ENCODE assay signal across 31 cellular contexts in genomic region chr12:132635076-132635955, GRCh38. TPM values are rescaled to one million over a fixed set of nuclear protein-coding genes. Genes with fewer than 3 reads are reported as not detected.
DNase-seq lines count a peak whose midpoint lies in the region; ATAC-seq lines count a peak whose summit lies in the region.
"Had no signal": no experiment of that assay in that cellular context is flagged by ENCODE, and none has a peak within 500 bp of the region (broad histone marks: within the 10 kb centered on the region; RNA-seq: fewer than 3 reads in every experiment).

No MANE protein-coding gene starts in this region.

- H3K4me3 ChIP-seq in mesenchymal stem cell (ENCODE audit: insufficient read depth in 1 of 2, low read depth in 1 of 2, low read length in 2 of 2), result no peak overlapping the region
- H3K4me3 ChIP-seq: ascending aorta, cardiac muscle cell, coronary artery, Peyer's patch, tibial nerve had no signal

- H4K91ac ChIP-seq in mesenchymal stem cell (ENCODE audit: low read length), result peak overlapping the region; percentile 54

- no peak for DNase-seq in activated naive CD4-positive, alpha-beta T cell treated with anti-CD3 and anti-CD28 coated beads, Interleukin-2, amount 50 U/mL, for 72 hours (ENCODE audit: low spot score in 2 of 2)
- DNase-seq in activated naive CD4-positive, alpha-beta T cell treated with Interleukin-2 at 50 U/mL for 16 hours, result no peak
- no peak for DNase-seq in activated naive CD8-positive, alpha-beta T cell treated with anti-CD3 and anti-CD28 coated beads for 36 hours
- DNase-seq in mesenchymal stem cell (no peak), NCI-H2171 treated with DMSO at 0.1 percent for 48 hours (lab: John Stamatoyannopoulos, UW) (no peak)
- no peak for DNase-seq in stimulated activated naive B cell treated with anti-CD40 and anti-IgM and Interleukin-4, amounts not matched to agents 10 μg/mL and 1 μg/mL and 100 μg/mL, for 72 hours
- DNase-seq: activated CD4-positive, alpha-beta T cell treated with anti-CD3 and anti-CD28 coated beads for 4 hours; DMS153; effector CD8-positive, alpha-beta T cell; hypothalamus; left cardiac atrium; NCI-H1436 treated with DMSO at 0.1 percent for 48 hours; NCI-H2107; Peyer's patch; SHP77; stimulated activated CD4-positive, alpha-beta T cell treated with anti-CD3 and anti-CD28 coated beads, Interleukin-2, amount 100 ng/mL, for 24 hours; stimulated activated CD8-positive, alpha-beta memory T cell treated with anti-CD3 and anti-CD28 coated beads, Interleukin-4, amount 100 ng/mL, for 48 hours had no signal

- H2BK5ac ChIP-seq in mesenchymal stem cell (ENCODE audit: low read depth, low read length, poor library complexity, severe bottlenecking), result no peak overlapping the region

- H3K4ac ChIP-seq in mesenchymal stem cell (ENCODE audit: low read depth in 1 of 2, low read length in 2 of 2), result no peak overlapping the region

- ATAC-seq in activated naive CD4-positive, alpha-beta T cell treated with anti-CD3 and anti-CD28 coated beads, Interleukin-2, amount 50 U/mL, for 72 hours, result no peak
- no peak for ATAC-seq in stimulated activated naive B cell treated with anti-CD40 and anti-IgM and Interleukin-4, amounts not matched to agents 10 μg/mL and 1 μg/mL and 100 μg/mL, for 72 hours (replicated peaks)
- ATAC-seq in GM18867 (IDR thresholded peaks at IDR 0.05; ENCODE audit: unreplicated experiment) (no peak), HG03521 (IDR thresholded peaks at IDR 0.05; ENCODE audit: unreplicated experiment) (no peak)
- ATAC-seq: left cardiac atrium, right cardiac atrium had no signal

- H2AFZ ChIP-seq in mesenchymal stem cell (ENCODE audit: low read depth, low read length), result no peak overlapping the region

- H3K79me1 ChIP-seq in mesenchymal stem cell (replicated peaks; ENCODE audit: low read length, poor library complexity, severe bottlenecking), result peaks cover 2% of the 10 kb centered on the region

- H2AK5ac ChIP-seq in mesenchymal stem cell (ENCODE audit: low read length, severe bottlenecking), result no peak overlapping the region

- no peaks in the 10 kb centered on the region for H3K4me1 Mint-ChIP-seq in activated naive CD8-positive, alpha-beta T cell treated with anti-CD3 and anti-CD28 coated beads for 36 hours
- peaks cover 15 to 37% of the 10 kb centered on the region in 2 donors for H3K4me1 Mint-ChIP-seq in stimulated activated naive B cell treated with anti-CD40 and anti-IgM and Interleukin-4, amounts not matched to agents 10 μg/mL and 1 μg/mL and 100 μg/mL, for 72 hours
- H3K4me1 Mint-ChIP-seq: activated naive CD4-positive, alpha-beta T cell treated with anti-CD3 and anti-CD28 coated beads, Interleukin-2, amount 50 U/mL, for 24 hours had no signal

- peaks cover 32 to 50% of the 10 kb centered on the region in 2 donors for H3K36me3 Mint-ChIP-seq in activated naive CD4-positive, alpha-beta T cell treated with anti-CD3 and anti-CD28 coated beads, Interleukin-2, amount 50 U/mL, for 72 hours
- peaks cover 49% of the 10 kb centered on the region for H3K36me3 Mint-ChIP-seq in activated naive CD8-positive, alpha-beta T cell treated with anti-CD3 and anti-CD28 coated beads for 36 hours
- peaks cover 56 to 84% of the 10 kb centered on the region in 2 donors for H3K36me3 Mint-ChIP-seq in stimulated activated naive B cell treated with anti-CD40 and anti-IgM and Interleukin-4, amounts not matched to agents 10 μg/mL and 1 μg/mL and 100 μg/mL, for 72 hours

- H3K14ac ChIP-seq in mesenchymal stem cell (ENCODE audit: low read length in 2 of 2), result no peak overlapping the region

- H3K27ac ChIP-seq in mesenchymal stem cell (ENCODE audit: low read length, poor library complexity, severe bottlenecking), result no peak overlapping the region
- H3K27ac ChIP-seq: ascending aorta, cardiac muscle cell, coronary artery, Peyer's patch, tibial nerve had no signal

- 94% methylated on average over 29 of the region's 29 CpGs for whole genome bisulfite sequencing in mesenchymal stem cell

- H4K8ac ChIP-seq in mesenchymal stem cell (ENCODE audit: low read length), result no peak overlapping the region

- H3K27me3 ChIP-seq in mesenchymal stem cell (ENCODE audit: control insufficient read depth in 1 of 2, insufficient read depth in 1 of 2, low read length in 2 of 2), result no peaks in the 10 kb centered on the region
- H3K27me3 ChIP-seq: ascending aorta, cardiac muscle cell, Peyer's patch, tibial nerve had no signal

- no peak overlapping the region for H2BK12ac ChIP-seq in mesenchymal stem cell (ENCODE audit: low read length in 2 of 2)

- no peak overlapping the region for H3K18ac ChIP-seq in mesenchymal stem cell (ENCODE audit: low read depth in 1 of 2, low read length in 2 of 2)

- H3K4me1 ChIP-seq in mesenchymal stem cell (ENCODE audit: control insufficient read depth, insufficient read depth, low read depth, low read length), result peaks cover 6% of the 10 kb centered on the region
- H3K4me1 ChIP-seq: ascending aorta, Peyer's patch had no signal

- no peaks in the 10 kb centered on the region for H3K9me3 Mint-ChIP-seq in activated naive CD4-positive, alpha-beta T cell treated with anti-CD3 and anti-CD28 coated beads, Interleukin-2, amount 50 U/mL, for 72 hours
- H3K9me3 Mint-ChIP-seq in activated naive CD8-positive, alpha-beta T cell treated with anti-CD3 and anti-CD28 coated beads for 36 hours, result no peaks in the 10 kb centered on the region
- no peaks in the 10 kb centered on the region for H3K9me3 Mint-ChIP-seq in stimulated activated naive B cell treated with anti-CD40 and anti-IgM and Interleukin-4, amounts not matched to agents 10 μg/mL and 1 μg/mL and 100 μg/mL, for 72 hours
- H3K9me3 Mint-ChIP-seq: activated naive CD4-positive, alpha-beta T cell treated with anti-CD3 and anti-CD28 coated beads, Interleukin-2, amount 50 U/mL, for 24 hours; activated T-helper 1 cell treated with anti-CD3 and anti-CD28 coated beads, Interleukin-12 subunit alpha, Interleukin-12 subunit beta, Interleukin-2, Interleukin-4 antibody, amounts not matched to agents 30 ng/mL and 10 ng/mL and 1 ng/mL, durations not matched to agents 14 hours and 24 hours and 36 hours; CD8-positive, alpha-beta memory T cell had no signal

- H3K23ac ChIP-seq in mesenchymal stem cell (ENCODE audit: low read length in 2 of 2), result no peak overlapping the region

- no peak overlapping the region for H3K4me2 ChIP-seq in mesenchymal stem cell (ENCODE audit: low read length, poor library complexity, severe bottlenecking)

- H2BK15ac ChIP-seq in mesenchymal stem cell (ENCODE audit: low read depth, poor library complexity, severe bottlenecking), result peak overlapping the region; percentile 37

- peaks cover 64 to 68% of the 10 kb centered on the region in 2 experiments for H3K36me3 ChIP-seq in mesenchymal stem cell (ENCODE audit: control insufficient read depth in 1 of 2, insufficient read depth in 2 of 2, low read depth in 1 of 2, low read length in 2 of 2)

- H3K27ac Mint-ChIP-seq in activated naive CD4-positive, alpha-beta T cell treated with anti-CD3 and anti-CD28 coated beads, Interleukin-2, amount 50 U/mL, for 72 hours, result peak overlapping the region; percentile 63 to 88
- H3K27ac Mint-ChIP-seq in activated naive CD8-positive, alpha-beta T cell treated with anti-CD3 and anti-CD28 coated beads for 36 hours, result peak overlapping the region; percentile 19
- peak overlapping the region; percentile 83 for H3K27ac Mint-ChIP-seq in stimulated activated naive B cell treated with anti-CD40 and anti-IgM and Interleukin-4, amounts not matched to agents 10 μg/mL and 1 μg/mL and 100 μg/mL, for 72 hours
- H3K27ac Mint-ChIP-seq: activated naive CD4-positive, alpha-beta T cell treated with anti-CD3 and anti-CD28 coated beads, Interleukin-2, amount 50 U/mL, for 24 hours; activated T-helper 1 cell treated with anti-CD3 and anti-CD28 coated beads, Interleukin-12 subunit alpha, Interleukin-12 subunit beta, Interleukin-2, Interleukin-4 antibody, amounts not matched to agents 30 ng/mL and 10 ng/mL and 1 ng/mL, durations not matched to agents 14 hours and 24 hours and 36 hours had no signal

- no peaks in the 10 kb centered on the region for H3K9me3 ChIP-seq in mesenchymal stem cell (ENCODE audit: control insufficient read depth, low read length)
- H3K9me3 ChIP-seq: ascending aorta, Peyer's patch, tibial nerve had no signal

- H3K4me3 Mint-ChIP-seq in activated naive CD8-positive, alpha-beta T cell treated with anti-CD3 and anti-CD28 coated beads for 36 hours, result no peak overlapping the region
- H3K4me3 Mint-ChIP-seq in stimulated activated naive B cell treated with anti-CD40 and anti-IgM and Interleukin-4, amounts not matched to agents 10 μg/mL and 1 μg/mL and 100 μg/mL, for 72 hours, result peak overlapping the region in 1 of 2 donors; percentile 36
- H3K4me3 Mint-ChIP-seq: activated naive CD4-positive, alpha-beta T cell treated with anti-CD3 and anti-CD28 coated beads, Interleukin-2, amount 50 U/mL, for 24 hours; activated T-helper 1 cell treated with anti-CD3 and anti-CD28 coated beads, Interleukin-12 subunit alpha, Interleukin-12 subunit beta, Interleukin-2, Interleukin-4 antibody, amounts not matched to agents 30 ng/mL and 10 ng/mL and 1 ng/mL, durations not matched to agents 14 hours and 24 hours and 36 hours; CD8-positive, alpha-beta memory T cell had no signal

- H2BK120ac ChIP-seq in mesenchymal stem cell (ENCODE audit: low read depth, low read length), result no peak overlapping the region

- no peaks in the 10 kb centered on the region for H3K27me3 Mint-ChIP-seq in activated naive CD8-positive, alpha-beta T cell treated with anti-CD3 and anti-CD28 coated beads for 36 hours
- H3K27me3 Mint-ChIP-seq in stimulated activated naive B cell treated with anti-CD40 and anti-IgM and Interleukin-4, amounts not matched to agents 10 μg/mL and 1 μg/mL and 100 μg/mL, for 72 hours, result no peaks in the 10 kb centered on the region
- H3K27me3 Mint-ChIP-seq: activated naive CD4-positive, alpha-beta T cell treated with anti-CD3 and anti-CD28 coated beads, Interleukin-2, amount 50 U/mL, for 24 hours; CD8-positive, alpha-beta memory T cell had no signal

- H3K9ac ChIP-seq in mesenchymal stem cell (ENCODE audit: low read length), result no peak overlapping the region

RNA-seq across cellular contexts. Expression of gene P2RX2, which starts 16.7 kb away (rescaled TPM):
- total RNA-seq in activated naive CD4-positive, alpha-beta T cell treated with anti-CD3 and anti-CD28 coated beads, Interleukin-2, amount 50 U/mL, for 72 hours, result not detected
- not detected for total RNA-seq in activated naive CD8-positive, alpha-beta T cell treated with anti-CD3 and anti-CD28 coated beads for 36 hours
- not detected for polyA plus RNA-seq in mesenchymal stem cell (2013, experiment 1 of 2)
- not detected for polyA plus RNA-seq in mesenchymal stem cell (2013, experiment 2 of 2)
- total RNA-seq: A673; activated T-helper 1 cell treated with anti-CD3 and anti-CD28 coated beads, Interleukin-12 subunit alpha, Interleukin-12 subunit beta, Interleukin-2, Interleukin-4 antibody, amounts not matched to agents 30 ng/mL and 10 ng/mL and 1 ng/mL, durations not matched to agents 14 hours and 24 hours and 36 hours; ascending aorta; cardiac muscle cell; CD8-positive, alpha-beta memory T cell; epithelial cell of proximal tubule; glomerular endothelial cell; left cardiac atrium; right cardiac atrium; T-helper 2 cell treated with Interferon-gamma antibody and Interleukin-4, amounts not matched to agents 100 ng/mL and 5 ng/mL, for 36 hours; tibial nerve had no signal
- polyA plus RNA-seq: cardiac muscle cell; CD8-positive, alpha-beta memory T cell; right cardiac atrium had no signal

RNA-seq across cellular contexts. Expression of gene LRCOL1, which starts 24.9 kb away (rescaled TPM):
- total RNA-seq in activated naive CD4-positive, alpha-beta T cell treated with anti-CD3 and anti-CD28 coated beads, Interleukin-2, amount 50 U/mL, for 72 hours, result not detected
- not detected for total RNA-seq in activated naive CD8-positive, alpha-beta T cell treated with anti-CD3 and anti-CD28 coated beads for 36 hours
- polyA plus RNA-seq in mesenchymal stem cell (2013, experiment 1 of 2), result not detected
- polyA plus RNA-seq in mesenchymal stem cell (2013, experiment 2 of 2), result not detected
- total RNA-seq: A673; activated T-helper 1 cell treated with anti-CD3 and anti-CD28 coated beads, Interleukin-12 subunit alpha, Interleukin-12 subunit beta, Interleukin-2, Interleukin-4 antibody, amounts not matched to agents 30 ng/mL and 10 ng/mL and 1 ng/mL, durations not matched to agents 14 hours and 24 hours and 36 hours; ascending aorta; cardiac muscle cell; CD8-positive, alpha-beta memory T cell; epithelial cell of proximal tubule; glomerular endothelial cell; left cardiac atrium; Peyer's patch; right cardiac atrium; T-helper 2 cell treated with Interferon-gamma antibody and Interleukin-4, amounts not matched to agents 100 ng/mL and 5 ng/mL, for 36 hours; tibial nerve had no signal
- polyA plus RNA-seq: cardiac muscle cell; CD8-positive, alpha-beta memory T cell; right cardiac atrium had no signal

RNA-seq across cellular contexts. Expression of gene POLE, which starts 51.8 kb away (rescaled TPM):
- total RNA-seq in activated naive CD4-positive, alpha-beta T cell treated with anti-CD3 and anti-CD28 coated beads, Interleukin-2, amount 50 U/mL, for 72 hours, result 100 to 1,000 TPM; 164 to 177 TPM
- total RNA-seq in activated naive CD8-positive, alpha-beta T cell treated with anti-CD3 and anti-CD28 coated beads for 36 hours, result 100 to 1,000 TPM; 117 to 123 TPM
- polyA plus RNA-seq in mesenchymal stem cell (2013, experiment 1 of 2), result 4.5 TPM
- polyA plus RNA-seq in mesenchymal stem cell (2013, experiment 2 of 2), result 3.9 TPM

RNA-seq across cellular contexts. Expression of gene PXMP2, which starts 52.1 kb away (rescaled TPM):
- 10 to 100 TPM in 1 of 2 donors, 1 to 10 TPM in 1; 4.5 to 11.6 TPM for total RNA-seq in activated naive CD4-positive, alpha-beta T cell treated with anti-CD3 and anti-CD28 coated beads, Interleukin-2, amount 50 U/mL, for 72 hours
- total RNA-seq in activated naive CD8-positive, alpha-beta T cell treated with anti-CD3 and anti-CD28 coated beads for 36 hours, result 10 to 100 TPM; 18.3 to 19.0 TPM
- polyA plus RNA-seq in mesenchymal stem cell (2013, experiment 1 of 2), result 15.3 TPM
- polyA plus RNA-seq in mesenchymal stem cell (2013, experiment 2 of 2), result 15.8 TPM

Comparison
In these comparisons a context has a peak if more than half of its experiments do, and no peak if none do; other contexts are left out.
1. H3K27ac Mint-ChIP-seq: peak in every context shown above with its lines; median percentile 83 in stimulated activated naive B cell treated with anti-CD40 and anti-IgM and Interleukin-4, amounts not matched to agents 10 μg/mL and 1 μg/mL and 100 μg/mL, for 72 hours; 76 in activated naive CD4-positive, alpha-beta T cell treated with anti-CD3 and anti-CD28 coated beads, Interleukin-2, amount 50 U/mL, for 72 hours; 19 in activated naive CD8-positive, alpha-beta T cell treated with anti-CD3 and anti-CD28 coated beads for 36 hours.